7 cellular contexts compared by ENCODE assay signal in the genomic region with DNA sequence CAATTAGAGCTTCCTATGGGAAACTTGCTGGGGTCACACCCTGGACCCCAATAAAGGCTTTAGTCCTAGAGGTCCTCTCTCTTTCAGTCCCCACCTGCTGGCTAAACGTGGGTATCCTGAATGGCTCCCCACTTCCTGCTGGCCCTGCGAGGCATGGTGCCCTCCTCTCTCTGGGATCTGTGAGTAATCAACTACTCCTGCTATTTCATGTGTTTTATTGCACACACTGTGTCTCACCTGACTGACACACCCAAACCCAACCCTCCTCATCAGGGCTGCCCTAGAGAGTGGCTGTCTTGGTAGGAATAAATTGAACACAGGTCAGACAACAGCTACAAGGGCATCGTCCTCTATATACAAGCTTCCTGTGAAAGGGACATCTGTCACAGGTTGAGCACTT. TPM values are rescaled to one million over a fixed set of nuclear protein-coding genes. Genes with fewer than 3 reads are reported as not detected.
"Had no signal": no experiment of that assay in that cellular context is flagged by ENCODE, and none has a peak within 500 bp of the region (broad histone marks: within the 10 kb centered on the region; RNA-seq: fewer than 3 reads in every experiment).

No MANE protein-coding gene starts in this region.

RNA-seq across cellular contexts. Expression of gene FAM153A, which starts 39.8 kb away (rescaled TPM):
- total RNA-seq: neural crest cell, osteoblast, osteocyte, pulmonary artery endothelial cell, skeletal muscle tissue had no signal
- polyA plus RNA-seq: neural cell, smooth muscle cell had no signal
